ENCODE assay signal across 13 cellular contexts in genomic region chr1:8711161-8711560, GRCh38.
DNase-seq lines count a peak whose midpoint lies in the region; ATAC-seq and TF ChIP-seq lines count a peak whose summit lies in the region.
"Had no signal": no experiment of that assay in that cellular context is flagged by ENCODE, and none has a peak within 500 bp of the region (broad histone marks: within the 10 kb centered on the region; RNA-seq: fewer than 3 reads in every experiment).

No MANE protein-coding gene starts in this region.

- CTCF ChIA-PET in SK-N-SH (lab: Yijun Ruan, JAX) = interaction anchor here (1.8 to 2.6 kb wide), 2 partner anchors 13 to 15 kb away, joined by 5 to 14 read pairs; no protein-coding TSS in a partner anchor

- H3K27me3 Mint-ChIP-seq in progenitor cell of endocrine pancreas = no peaks in the 10 kb centered on the region

- no peak for TF ChIP-seq EP300 in SK-N-SH (IDR thresholded peaks at IDR 0.05; ENCODE audit: borderline replicate concordance in 1 of 2, low read depth in 1 of 2, low read length in 1 of 2)

- H3K4me1 Mint-ChIP-seq in progenitor cell of endocrine pancreas (ENCODE audit: low read depth) = peaks cover 49% of the 10 kb centered on the region

- H3K4me2 ChIP-seq in SK-N-SH (peak overlapping the region; percentile 75; the same call in 1 of the 2 replicates), fibroblast of lung (ENCODE audit: extremely low read depth, insufficient read depth, low read length) (no peak overlapping the region)

- H3K9me3 ChIP-seq in SK-N-SH = no peaks in the 10 kb centered on the region
- no peaks in the 10 kb centered on the region for H3K9me3 ChIP-seq in fibroblast of lung (ENCODE audit: control insufficient read depth, insufficient read depth, low read depth, low read length)
- H3K9me3 ChIP-seq: tibial nerve had no signal

- TF ChIP-seq RAD21 in SK-N-SH (IDR thresholded peaks at IDR 0.05; ENCODE audit: low read length) = no peak

- POLR2A ChIA-PET in SK-N-SH (lab: Yijun Ruan, JAX) = no interaction called here

- peaks cover 5% of the 10 kb centered on the region for H3K36me3 Mint-ChIP-seq in progenitor cell of endocrine pancreas (ENCODE audit: insufficient read depth)

- H3K27me3 ChIP-seq in SK-N-SH (ENCODE audit: insufficient read depth) (no peaks in the 10 kb centered on the region), fibroblast of lung (ENCODE audit: control insufficient read depth, insufficient read depth, low read length) (no peaks in the 10 kb centered on the region)
- H3K27me3 ChIP-seq: tibial nerve had no signal

- H3K4me3 Mint-ChIP-seq in progenitor cell of endocrine pancreas (ENCODE audit: low read depth) = no peak overlapping the region
- H3K4me3 Mint-ChIP-seq: activated CD4-positive, alpha-beta memory T cell treated with anti-CD3 and anti-CD28 coated beads, Interleukin-2, amount 10 ng/mL, durations not matched to agents 7 days and 5 days; activated naive CD8-positive, alpha-beta T cell treated with anti-CD3 and anti-CD28 coated beads, Interleukin-2, amount 10 ng/mL, durations not matched to agents 7 days and 5 days had no signal

- H3K36me3 ChIP-seq in SK-N-SH (replicated peaks in 1 of 2; ENCODE audit: control insufficient read depth in 1 of 2, insufficient read depth in 2 of 2, low read length in 1 of 2) (no peaks in the 10 kb centered on the region), fibroblast of lung (ENCODE audit: control insufficient read depth, insufficient read depth, low read length) (no peaks in the 10 kb centered on the region)
- H3K36me3 ChIP-seq: tibial nerve had no signal

- no peaks in the 10 kb centered on the region for H4K20me1 ChIP-seq in SK-N-SH (ENCODE audit: insufficient read depth)
- H4K20me1 ChIP-seq in fibroblast of lung (ENCODE audit: control insufficient read depth, extremely low read depth, insufficient read depth, low read length) = no peaks in the 10 kb centered on the region

- H3K9ac ChIP-seq in SK-N-SH (peak overlapping the region; percentile 61; the same call in 1 of the 2 replicates), fibroblast of lung (ENCODE audit: insufficient read depth, low read length) (no peak overlapping the region)

- peak overlapping the region; percentile 19 for H3K27ac Mint-ChIP-seq in progenitor cell of endocrine pancreas
- H3K27ac Mint-ChIP-seq: activated naive CD8-positive, alpha-beta T cell treated with anti-CD3 and anti-CD28 coated beads, Interleukin-2, amount 10 ng/mL, durations not matched to agents 7 days and 5 days had no signal

- no peak for TF ChIP-seq CTCF in SK-N-SH (IDR thresholded peaks at IDR 0.05)
- no peak for TF ChIP-seq CTCF in fibroblast of lung (conservative IDR thresholded peaks at IDR 0.05 in 1 of 2, IDR thresholded peaks at IDR 0.05 in 1 of 2; ENCODE audit: low read depth in 1 of 2, low read length in 2 of 2)
- no peak for TF ChIP-seq CTCF in progenitor cell of endocrine pancreas (IDR thresholded peaks at IDR 0.05; ENCODE audit: unreplicated experiment)

- H3K9me3 Mint-ChIP-seq in progenitor cell of endocrine pancreas (ENCODE audit: low read depth) = no peaks in the 10 kb centered on the region

- no peak for ATAC-seq in SK-N-SH treated with all-trans-retinoic acid at 6 μM for 48 hours

- no peak overlapping the region for H3K4me3 ChIP-seq in SK-N-SH (ENCODE audit: low read depth in 2 of 2, low read length in 1 of 2)
- no peak overlapping the region for H3K4me3 ChIP-seq in fibroblast of lung (replicated peaks in 1 of 4; ENCODE audit: control extremely low read depth in 1 of 4, insufficient read depth in 1 of 4, low read depth in 3 of 4, low read length in 4 of 4)
- H3K4me3 ChIP-seq: tibial nerve had no signal

- H2AFZ ChIP-seq in SK-N-SH (ENCODE audit: low read depth) (no peak overlapping the region), fibroblast of lung (ENCODE audit: low read length) (no peak overlapping the region)

- H3K79me2 ChIP-seq in SK-N-SH (ENCODE audit: insufficient read depth) (peaks cover 20% of the 10 kb centered on the region), fibroblast of lung (ENCODE audit: control insufficient read depth, insufficient read depth, low read length) (no peaks in the 10 kb centered on the region)

- 56% methylated on average over 5 of the region's 5 CpGs for WGBS in SK-N-SH (ENCODE audit: low lambda C conversion rate)

- DNase-seq in SK-N-SH (no peak), RPMI7951 (ENCODE audit: low read depth) (peak; percentile 20), fibroblast of lung (ENCODE audit: low read depth in 2 of 2) (peak in 1 of 2 donors; percentile 39), progenitor cell of endocrine pancreas (ENCODE audit: low spot score, unreplicated experiment) (no peak), NCI-H2029 treated with DMSO at 0.1 percent for 48 hours (lab: John Stamatoyannopoulos, UW) (no peak), activated T-cell treated with anti-CD3 and anti-CD28 coated beads for 4 hours (no peak)
- DNase-seq in stimulated activated CD4-positive, alpha-beta T cell treated with anti-CD3 and anti-CD28 coated beads, Interleukin-12 subunit alpha, Interleukin-12 subunit beta, amount 100 ng/mL, for 4 hours = no peak
- DNase-seq: 8988T; activated CD4-positive, alpha-beta memory T cell treated with anti-CD3 and anti-CD28 coated beads, Interleukin-2, amount 10 ng/mL, durations not matched to agents 7 days and 5 days; activated naive CD8-positive, alpha-beta T cell treated with anti-CD3 and anti-CD28 coated beads, Interleukin-2, amount 10 ng/mL, durations not matched to agents 7 days and 5 days; cortex of kidney had no signal

- H3K4me1 ChIP-seq in SK-N-SH (ENCODE audit: control insufficient read depth in 1 of 2, insufficient read depth in 2 of 2, low read depth in 1 of 2, low read length in 1 of 2) (peaks cover 33 to 39% of the 10 kb centered on the region in 2 experiments; a peak in 3 of 4 replicates), fibroblast of lung (ENCODE audit: control insufficient read depth, extremely low read depth, insufficient read depth, low read length) (peaks cover 18% of the 10 kb centered on the region)

- peaks cover 35% of the 10 kb centered on the region for H3F3A ChIP-seq in SK-N-SH (replicated peaks; ENCODE audit: insufficient read depth)

- no peaks in the 10 kb centered on the region for H3K9me2 ChIP-seq in SK-N-SH

- H3K27ac ChIP-seq in SK-N-SH (ENCODE audit: low read depth in 2 of 2, low read length in 1 of 2) (peak overlapping the region; percentile 37 to 89; a peak in 3 of 4 replicates), fibroblast of lung (ENCODE audit: insufficient read depth, low read length) (peak overlapping the region; percentile 82)

TF ChIP-seq in SK-N-SH, 30 proteins besides CTCF, POLR2A, EP300 and RAD21 (continues in another document):
- TF ChIP-seq JUND (IDR thresholded peaks at IDR 0.05) (no peak), ZBTB33 (IDR thresholded peaks at IDR 0.05; ENCODE audit: borderline replicate concordance, low read depth) (no peak), FOXM1 (IDR thresholded peaks at IDR 0.05; ENCODE audit: low read depth) (no peak), YY1 (IDR thresholded peaks at IDR 0.05; ENCODE audit: low read depth) (no peak), SMC3 (IDR thresholded peaks at IDR 0.05; ENCODE audit: low read depth, low read length) (no peak), TCF12 (IDR thresholded peaks at IDR 0.05) (no peak), GABPA (IDR thresholded peaks at IDR 0.05; ENCODE audit: low read depth) (no peak), CHD2 (IDR thresholded peaks at IDR 0.05; ENCODE audit: low read length, partially characterized antibody) (no peak), ELF1 (IDR thresholded peaks at IDR 0.05) (no peak), SIN3A (IDR thresholded peaks at IDR 0.05; ENCODE audit: borderline replicate concordance, low read depth, low read length) (no peak)

TF ChIP-seq in SK-N-SH treated with all-trans-retinoic acid at 6 μM for 48 hours, 23 proteins besides CTCF, POLR2A, EP300 and RAD21:
- TF ChIP-seq TOX (CRISPR knock-in tag; IDR thresholded peaks at IDR 0.05; ENCODE audit: borderline replicate concordance) (no peak), ISL1 (CRISPR knock-in tag; IDR thresholded peaks at IDR 0.05) (no peak), GLIS3 (CRISPR knock-in tag; IDR thresholded peaks at IDR 0.05) (no peak), ZNF565 (CRISPR knock-in tag; conservative IDR thresholded peaks at IDR 0.05; ENCODE audit: low read depth) (no peak), POU6F1 (CRISPR knock-in tag; IDR thresholded peaks at IDR 0.05; ENCODE audit: borderline replicate concordance, low read depth) (no peak), TCF4 (CRISPR knock-in tag; IDR thresholded peaks at IDR 0.05; ENCODE audit: borderline replicate concordance) (no peak), CSDC2 (CRISPR knock-in tag; IDR thresholded peaks at IDR 0.05) (no peak), ZFP30 (CRISPR knock-in tag; IDR thresholded peaks at IDR 0.05) (no peak), SNAI2 (CRISPR knock-in tag; IDR thresholded peaks at IDR 0.05) (no peak), OSR1 (CRISPR knock-in tag; IDR thresholded peaks at IDR 0.05) (no peak)
- TF ChIP-seq, protein P1, sequence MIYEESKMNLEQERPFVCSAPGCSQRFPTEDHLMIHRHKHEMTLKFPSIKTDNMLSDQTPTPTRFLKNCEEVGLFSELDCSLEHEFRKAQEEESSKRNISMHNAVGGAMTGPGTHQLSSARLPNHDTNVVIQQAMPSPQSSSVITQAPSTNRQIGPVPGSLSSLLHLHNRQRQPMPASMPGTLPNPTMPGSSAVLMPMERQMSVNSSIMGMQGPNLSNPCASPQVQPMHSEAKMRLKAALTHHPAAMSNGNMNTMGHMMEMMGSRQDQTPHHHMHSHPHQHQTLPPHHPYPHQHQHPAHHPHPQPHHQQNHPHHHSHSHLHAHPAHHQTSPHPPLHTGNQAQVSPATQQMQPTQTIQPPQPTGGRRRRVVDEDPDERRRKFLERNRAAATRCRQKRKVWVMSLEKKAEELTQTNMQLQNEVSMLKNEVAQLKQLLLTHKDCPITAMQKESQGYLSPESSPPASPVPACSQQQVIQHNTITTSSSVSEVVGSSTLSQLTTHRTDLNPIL (CRISPR knock-in tag; IDR thresholded peaks at IDR 0.05; ENCODE audit: low read depth) = no peak
TF ChIP-seq in SK-N-SH treated with all-trans-retinoic acid at 6 μM for 48 hours: peak in this region for 0.
